ENCODE assay signal across 19 cellular contexts in the genomic region with DNA sequence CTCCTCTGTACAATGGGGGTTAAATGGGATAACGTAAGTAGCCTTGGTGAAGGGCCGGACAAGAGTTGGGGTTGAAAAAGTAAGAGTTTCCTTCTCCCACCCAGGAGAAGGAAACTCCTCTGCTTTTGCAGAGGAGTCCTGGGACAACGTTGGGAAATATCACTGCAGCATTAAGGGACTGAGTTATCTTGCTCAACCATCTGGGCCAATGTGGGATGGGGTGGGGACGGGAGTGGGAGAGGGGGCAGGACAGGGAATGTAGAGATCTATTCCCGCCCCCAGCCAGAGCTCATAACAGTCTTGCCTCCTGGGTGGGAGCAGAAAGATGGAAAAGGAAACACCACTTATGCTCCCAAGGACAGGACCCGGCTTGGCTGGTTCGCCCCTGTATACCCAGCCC. TPM values are rescaled to one million over a fixed set of nuclear protein-coding genes. Genes with fewer than 3 reads are reported as not detected.
"Had no signal": no experiment of that assay in that cellular context is flagged by ENCODE, and none has a peak within 500 bp of the region (broad histone marks: within the 10 kb centered on the region; RNA-seq: fewer than 3 reads in every experiment).

No MANE protein-coding gene starts in this region.

- H3K9ac ChIP-seq: SK-N-SH had no signal

- H3K4me1 Mint-ChIP-seq: T-cell had no signal

- H3K9me3 ChIP-seq: SK-N-SH had no signal

- H3K4me2 ChIP-seq: SK-N-SH had no signal

- DNase-seq: KBM-7, NCI-H1092, NCI-H1105 treated with DMSO at 0.1 percent for 48 hours, NCI-H1417 treated with DMSO at 0.1 percent for 48 hours, NCI-H146, NCI-H1930, NCI-H2081, NCI-H2107, NCI-H2227 treated with DMSO at 0.1 percent for 48 hours, NCI-H69, NCI-H774, PC-3, SHP77, SK-N-SH, SW 1271, T-cell had no signal

- H3K36me3 Mint-ChIP-seq: T-cell had no signal

- H3K9me3 Mint-ChIP-seq: T-cell had no signal

- H3K4me3 Mint-ChIP-seq: T-cell had no signal

- H3K27ac Mint-ChIP-seq: T-cell had no signal

- H3K27ac ChIP-seq: RWPE1 had no signal

RNA-seq across cellular contexts. Expression of gene FBXO2, which starts 25.0 kb away (rescaled TPM):
- total RNA-seq: HT-29, LHCN-M2 had no signal

RNA-seq across cellular contexts. Expression of gene FBXO6, which starts 34.8 kb away (rescaled TPM):
- total RNA-seq: HT-29 had no signal
